19 cellular contexts compared by ENCODE assay signal in genomic region chr11:59865031-59865430, GRCh38. TPM values are rescaled to one million over a fixed set of nuclear protein-coding genes. Genes with fewer than 3 reads are reported as not detected.
DNase-seq lines count a peak whose midpoint lies in the region; ATAC-seq and TF ChIP-seq lines count a peak whose summit lies in the region.
"Had no signal": no experiment of that assay in that cellular context is flagged by ENCODE, and none has a peak within 500 bp of the region (broad histone marks: within the 10 kb centered on the region; RNA-seq: fewer than 3 reads in every experiment).

No MANE protein-coding gene starts in this region.

- H4K20me1 ChIP-seq in OCI-LY7 (ENCODE audit: insufficient read depth, low read length): no peaks in the 10 kb centered on the region

- H3K4me1 ChIP-seq in OCI-LY7 (ENCODE audit: insufficient read depth, low read length, poor library complexity, severe bottlenecking): no peaks in the 10 kb centered on the region
- H3K4me1 ChIP-seq: prostate gland, SJCRH30 had no signal

- H3K9me3 ChIP-seq in OCI-LY7 (ENCODE audit: low read length): no peaks in the 10 kb centered on the region
- H3K9me3 ChIP-seq: prostate gland, SJCRH30 had no signal

- no peak for TF ChIP-seq CTCF in cardiac fibroblast (IDR thresholded peaks at IDR 0.05; ENCODE audit: low read depth, low read length)
- TF ChIP-seq CTCF in OCI-LY7 (conservative IDR thresholded peaks at IDR 0.05; ENCODE audit: low read length): no peak

- H3K79me2 ChIP-seq in OCI-LY7 (ENCODE audit: insufficient read depth, low read depth, low read length): no peaks in the 10 kb centered on the region

- no TSS peak for BruUV-seq in OCI-LY7 (replicated peaks; lab: Mats Ljungman, UMichigan)

- no peak overlapping the region for H3K27ac ChIP-seq in OCI-LY7 (ENCODE audit: low read depth, low read length, poor library complexity, severe bottlenecking)
- H3K27ac ChIP-seq: prostate gland, SJCRH30 had no signal

- CTCF ChIA-PET in OCI-LY7 (lab: Charles Lee; ENCODE audit: unreplicated experiment): no interaction called here

- no peaks in the 10 kb centered on the region for H3K36me3 ChIP-seq in OCI-LY7 (ENCODE audit: insufficient read depth, low read length)
- H3K36me3 ChIP-seq: prostate gland, SJCRH30 had no signal

- POLR2A ChIA-PET in OCI-LY7 (lab: Charles Lee): no interaction called here

- peak; percentile 40 for DNase-seq in A172 (ENCODE audit: low spot score)
- DNase-seq in HT1080 (ENCODE audit: low read depth): peak; percentile 88
- peak; percentile 11 to 60 for DNase-seq in cardiac fibroblast (ENCODE audit: low read depth in 2 of 2)
- DNase-seq in kidney tubule cell (ENCODE audit: low spot score): peak; percentile 85
- DNase-seq in OCI-LY7 (ENCODE audit: low spot score): no peak
- no peak for DNase-seq in DMS114 treated with DMSO at 0.1 percent for 48 hours (lab: John Stamatoyannopoulos, UW; ENCODE audit: unreplicated experiment)
- no peak for DNase-seq in HK-2 (ENCODE audit: unreplicated experiment)
- DNase-seq: activated CD4-positive, alpha-beta T cell treated with anti-CD3 and anti-CD28 coated beads for 48 hours; activated T-cell treated with anti-CD3 and anti-CD28 coated beads, Interleukin-2, amount 50 U/mL, for 4 hours; erythroblast; NCI-H1436; NCI-H345; T1000 had no signal

- intact Hi-C loops in OCI-LY7 (cut with micrococcal nuclease; ENCODE audit: unreplicated experiment): no loop called here

- H3K9me2 ChIP-seq in OCI-LY7 (ENCODE audit: insufficient read depth, low read length): no peaks in the 10 kb centered on the region

- no peak overlapping the region for H3K4me2 ChIP-seq in OCI-LY7 (ENCODE audit: low read length)

- no peak overlapping the region for H2AFZ ChIP-seq in OCI-LY7 (ENCODE audit: low read length)

- H3K4me3 ChIP-seq in cardiac fibroblast (replicated peaks in 1 of 2; ENCODE audit: low read depth in 2 of 2, low read length in 2 of 2) (no peak overlapping the region), OCI-LY7 (ENCODE audit: low read depth, low read length, poor library complexity, severe bottlenecking) (no peak overlapping the region)
- H3K4me3 ChIP-seq: prostate gland, SJCRH30 had no signal

- ATAC-seq in GM18858 (IDR thresholded peaks at IDR 0.05; ENCODE audit: unreplicated experiment): no peak
- ATAC-seq: left lobe of liver had no signal

RNA-seq across cellular contexts. Expression of gene TCN1, which starts 1.3 kb away (rescaled TPM):
- total RNA-seq in A172 (2014; rRNA removed; shearing (Covaris generic)): 0.12 TPM in 1 of 2 replicates, not detected in the other
- total RNA-seq in HT1080 (2014; rRNA removed; shearing (Covaris generic)): 0.30 and 4.1 TPM in 2 replicates
- 0.71 and 1.7 TPM in 2 replicates for polyA plus RNA-seq in HT1080 (2015; cell fraction: cytosol; rRNA removed)
- polyA plus RNA-seq in HT1080 (2015; cell fraction: nucleus; rRNA removed): 1.8 and 3.2 TPM in 2 replicates
- total RNA-seq in OCI-LY7 (2014; rRNA removed; shearing (Covaris generic)): not detected in 2 replicates
- total RNA-seq in OCI-LY7 (2022): not detected in 2 replicates
- total RNA-seq: activated T-cell treated with anti-CD3 and anti-CD28 coated beads, Interleukin-2, amount 50 U/mL, for 4 hours; LHCN-M2; SJCRH30 had no signal

RNA-seq across cellular contexts. Expression of gene OOSP3, which starts 13.6 kb away (rescaled TPM):
- total RNA-seq in A172 (2014; rRNA removed; shearing (Covaris generic)): not detected in 2 replicates
- total RNA-seq in HT1080 (2014; rRNA removed; shearing (Covaris generic)): 0.13 TPM in 1 of 2 replicates, not detected in the other
- polyA plus RNA-seq in HT1080 (2015; cell fraction: cytosol; rRNA removed): not detected in 2 replicates
- polyA plus RNA-seq in HT1080 (2015; cell fraction: nucleus; rRNA removed): not detected in 2 replicates
- total RNA-seq in OCI-LY7 (2014; rRNA removed; shearing (Covaris generic)): not detected in 2 replicates
- not detected in 2 replicates for total RNA-seq in OCI-LY7 (2022)
- total RNA-seq: activated T-cell treated with anti-CD3 and anti-CD28 coated beads, Interleukin-2, amount 50 U/mL, for 4 hours; left lobe of liver; LHCN-M2; prostate gland; SJCRH30 had no signal
- polyA plus RNA-seq: adipose tissue had no signal

RNA-seq across cellular contexts. Expression of gene CBLIF, which starts 19.7 kb away (rescaled TPM):
- not detected in 2 replicates for total RNA-seq in A172 (2014; rRNA removed; shearing (Covaris generic))
- not detected in 2 replicates for total RNA-seq in HT1080 (2014; rRNA removed; shearing (Covaris generic))
- not detected in 2 replicates for polyA plus RNA-seq in HT1080 (2015; cell fraction: cytosol; rRNA removed)
- polyA plus RNA-seq in HT1080 (2015; cell fraction: nucleus; rRNA removed): not detected in 2 replicates
- not detected in 2 replicates for total RNA-seq in OCI-LY7 (2014; rRNA removed; shearing (Covaris generic))
- total RNA-seq in OCI-LY7 (2022): not detected in 2 replicates
- total RNA-seq: activated T-cell treated with anti-CD3 and anti-CD28 coated beads, Interleukin-2, amount 50 U/mL, for 4 hours; left lobe of liver; LHCN-M2; prostate gland; SJCRH30 had no signal

RNA-seq across cellular contexts. Expression of gene MRPL16, which starts 54.5 kb away (rescaled TPM):
- 58.4 and 66.5 TPM in 2 replicates for total RNA-seq in A172 (2014; rRNA removed; shearing (Covaris generic))
- total RNA-seq in HT1080 (2014; rRNA removed; shearing (Covaris generic)): 91.6 and 95.7 TPM in 2 replicates
- polyA plus RNA-seq in HT1080 (2015; cell fraction: cytosol; rRNA removed): 67.3 and 69.3 TPM in 2 replicates
- polyA plus RNA-seq in HT1080 (2015; cell fraction: nucleus; rRNA removed): 51.6 and 55.5 TPM in 2 replicates
- total RNA-seq in OCI-LY7 (2014; rRNA removed; shearing (Covaris generic)): 133 and 159 TPM in 2 replicates
- total RNA-seq in OCI-LY7 (2022): 87.5 and 92.2 TPM in 2 replicates

Comparison
In these comparisons a context has a peak if more than half of its experiments do, and no peak if none do; other contexts are left out.
1. DNase-seq: peak in A172 (single experiment), HT1080 (single experiment), cardiac fibroblast (2 of 2) and kidney tubule cell (single experiment); none in OCI-LY7 (single experiment), DMS114 treated with DMSO at 0.1 percent for 48 hours (single experiment) and HK-2 (single experiment).